In genomic region chr18:64444819-64445218, GRCh38 we compare ENCODE assay signal across 17 cellular contexts.
DNase-seq lines count a peak whose midpoint lies in the region; ATAC-seq and TF ChIP-seq lines count a peak whose summit lies in the region.
"Had no signal": no experiment of that assay in that cellular context is flagged by ENCODE, and none has a peak within 500 bp of the region (broad histone marks: within the 10 kb centered on the region; RNA-seq: fewer than 3 reads in every experiment).

No MANE protein-coding gene starts in this region.

- H3K27ac Mint-ChIP-seq in WTC11, result 0 out of 2 replicates have a peak overlapping the region, but pooled peaks have one; percentile 21
- H3K27ac Mint-ChIP-seq: B cell; CD4-positive, CD25-positive, alpha-beta regulatory T cell had no signal

- peak; percentile 78 for DNase-seq in DMS53 (lab: John Stamatoyannopoulos, UW)
- peak; percentile 23 for DNase-seq in NCI-H1417 treated with DMSO at 0.1 percent for 48 hours (lab: John Stamatoyannopoulos, UW)
- no peak for DNase-seq in WTC11 (ENCODE audit: low spot score)
- DNase-seq in lung microvascular endothelial cell (ENCODE audit: low read depth in 2 of 2), result peak; percentile 4 to 36
- no peak for DNase-seq in A673 (ENCODE audit: low spot score)
- no peak for DNase-seq in iPS-NIHi7 (ENCODE audit: extremely low spot score)
- DNase-seq: CD4-positive, CD25-positive, alpha-beta regulatory T cell; GF-D8; NCI-H1436; NCI-H2081 treated with DMSO at 0.1 percent for 48 hours; NCI-H345; NCI-H526; PC-3; SJCRH30; T-helper 2 cell had no signal

- BruUV-seq in A673 (replicated peaks; lab: Mats Ljungman, UMichigan), result no TSS peak

- POLR2A ChIA-PET in WTC11 (lab: Charles Lee), result no interaction called here
- POLR2A ChIA-PET in A673 (lab: Charles Lee; ENCODE audit: low non-redundant PET), result no interaction called here

- no peak overlapping the region for H3K4me3 Mint-ChIP-seq in WTC11
- H3K4me3 Mint-ChIP-seq: B cell; CD4-positive, CD25-positive, alpha-beta regulatory T cell had no signal

- no peaks in the 10 kb centered on the region for H3K4me1 ChIP-seq in A673 (ENCODE audit: insufficient read depth, low read length, poor library complexity, severe bottlenecking)
- H3K4me1 ChIP-seq: SJCRH30 had no signal

- no peak overlapping the region for H3K4me3 ChIP-seq in A673 (ENCODE audit: low read depth, low read length, poor library complexity, severe bottlenecking)
- H3K4me3 ChIP-seq: SJCRH30 had no signal

- no peaks in the 10 kb centered on the region for H3K36me3 Mint-ChIP-seq in WTC11
- H3K36me3 Mint-ChIP-seq: CD4-positive, CD25-positive, alpha-beta regulatory T cell had no signal

- intact Hi-C loops in A673 (cut with micrococcal nuclease; ENCODE audit: unreplicated experiment), result no loop called here

- CTCF ChIA-PET in WTC11 (lab: Charles Lee) (interaction anchor here (0.8 kb wide), 1 partner anchor 647 kb away, joined by 3 read pairs; no protein-coding TSS in a partner anchor), A673 (lab: Charles Lee) (no interaction called here)

- ATAC-seq in WTC11 (peak; percentile 41), GM18907 (IDR thresholded peaks at IDR 0.05; ENCODE audit: unreplicated experiment) (no peak)
- ATAC-seq: PC-3 had no signal

- H3K4me1 Mint-ChIP-seq in WTC11, result peaks cover 16% of the 10 kb centered on the region
- H3K4me1 Mint-ChIP-seq: B cell; CD4-positive, CD25-positive, alpha-beta regulatory T cell had no signal

- H3K27me3 ChIP-seq in A673 (replicated peaks; ENCODE audit: insufficient read depth, low read depth, low read length, poor library complexity), result no peaks in the 10 kb centered on the region
- H3K27me3 ChIP-seq: SJCRH30 had no signal

- peaks cover 3% of the 10 kb centered on the region; the same call in 1 of the 2 replicates for H3K9me3 Mint-ChIP-seq in WTC11

- H3K9me3 ChIP-seq in A673 (ENCODE audit: low read depth, low read length, poor library complexity, severe bottlenecking), result no peaks in the 10 kb centered on the region
- H3K9me3 ChIP-seq: SJCRH30 had no signal

- H3K36me3 ChIP-seq in A673 (ENCODE audit: insufficient read depth, low read length, poor library complexity, severe bottlenecking), result no peaks in the 10 kb centered on the region
- H3K36me3 ChIP-seq: SJCRH30 had no signal

- no peak overlapping the region for H3K27ac ChIP-seq in A673 (ENCODE audit: low read depth, low read length, poor library complexity, severe bottlenecking)
- H3K27ac ChIP-seq: SJCRH30 had no signal

- TF ChIP-seq CTCF in WTC11 (IDR thresholded peaks at IDR 0.05), result no peak
- TF ChIP-seq CTCF in A673 (conservative IDR thresholded peaks at IDR 0.05; ENCODE audit: low read depth, low read length), result no peak

- no peaks in the 10 kb centered on the region for H3K27me3 Mint-ChIP-seq in WTC11 (ENCODE audit: low read depth)
- H3K27me3 Mint-ChIP-seq: CD4-positive, CD25-positive, alpha-beta regulatory T cell had no signal

TF ChIP-seq in WTC11, 78 proteins besides CTCF, POLR2A, EP300 and RAD21 (continues in another document):
- no peak for TF ChIP-seq CBFB (CRISPR knock-in tag; IDR thresholded peaks at IDR 0.05; ENCODE audit: low read depth)
- no peak for TF ChIP-seq ELF4 (CRISPR knock-in tag; IDR thresholded peaks at IDR 0.05; ENCODE audit: low read depth)
- TF ChIP-seq ZNF512 (CRISPR knock-in tag; IDR thresholded peaks at IDR 0.05; ENCODE audit: borderline replicate concordance), result no peak
- TF ChIP-seq ZBTB43 (CRISPR knock-in tag; IDR thresholded peaks at IDR 0.05), result no peak
- TF ChIP-seq, protein P1, sequence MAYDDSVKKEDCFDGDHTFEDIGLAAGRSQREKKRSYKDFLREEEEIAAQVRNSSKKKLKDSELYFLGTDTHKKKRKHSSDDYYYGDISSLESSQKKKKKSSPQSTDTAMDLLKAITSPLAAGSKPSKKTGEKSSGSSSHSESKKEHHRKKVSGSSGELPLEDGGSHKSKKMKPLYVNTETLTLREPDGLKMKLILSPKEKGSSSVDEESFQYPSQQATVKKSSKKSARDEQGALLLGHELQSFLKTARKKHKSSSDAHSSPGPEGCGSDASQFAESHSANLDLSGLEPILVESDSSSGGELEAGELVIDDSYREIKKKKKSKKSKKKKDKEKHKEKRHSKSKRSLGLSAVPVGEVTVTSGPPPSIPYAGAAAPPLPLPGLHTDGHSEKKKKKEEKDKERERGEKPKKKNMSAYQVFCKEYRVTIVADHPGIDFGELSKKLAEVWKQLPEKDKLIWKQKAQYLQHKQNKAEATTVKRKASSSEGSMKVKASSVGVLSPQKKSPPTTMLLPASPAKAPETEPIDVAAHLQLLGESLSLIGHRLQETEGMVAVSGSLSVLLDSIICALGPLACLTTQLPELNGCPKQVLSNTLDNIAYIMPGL (CRISPR knock-in tag; IDR thresholded peaks at IDR 0.05), result no peak
- TF ChIP-seq, protein P2, sequence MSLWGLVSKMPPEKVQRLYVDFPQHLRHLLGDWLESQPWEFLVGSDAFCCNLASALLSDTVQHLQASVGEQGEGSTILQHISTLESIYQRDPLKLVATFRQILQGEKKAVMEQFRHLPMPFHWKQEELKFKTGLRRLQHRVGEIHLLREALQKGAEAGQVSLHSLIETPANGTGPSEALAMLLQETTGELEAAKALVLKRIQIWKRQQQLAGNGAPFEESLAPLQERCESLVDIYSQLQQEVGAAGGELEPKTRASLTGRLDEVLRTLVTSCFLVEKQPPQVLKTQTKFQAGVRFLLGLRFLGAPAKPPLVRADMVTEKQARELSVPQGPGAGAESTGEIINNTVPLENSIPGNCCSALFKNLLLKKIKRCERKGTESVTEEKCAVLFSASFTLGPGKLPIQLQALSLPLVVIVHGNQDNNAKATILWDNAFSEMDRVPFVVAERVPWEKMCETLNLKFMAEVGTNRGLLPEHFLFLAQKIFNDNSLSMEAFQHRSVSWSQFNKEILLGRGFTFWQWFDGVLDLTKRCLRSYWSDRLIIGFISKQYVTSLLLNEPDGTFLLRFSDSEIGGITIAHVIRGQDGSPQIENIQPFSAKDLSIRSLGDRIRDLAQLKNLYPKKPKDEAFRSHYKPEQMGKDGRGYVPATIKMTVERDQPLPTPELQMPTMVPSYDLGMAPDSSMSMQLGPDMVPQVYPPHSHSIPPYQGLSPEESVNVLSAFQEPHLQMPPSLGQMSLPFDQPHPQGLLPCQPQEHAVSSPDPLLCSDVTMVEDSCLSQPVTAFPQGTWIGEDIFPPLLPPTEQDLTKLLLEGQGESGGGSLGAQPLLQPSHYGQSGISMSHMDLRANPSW (CRISPR knock-in tag; conservative IDR thresholded peaks at IDR 0.05; ENCODE audit: low read depth), result no peak
- no peak for TF ChIP-seq NR3C1 (CRISPR knock-in tag; conservative IDR thresholded peaks at IDR 0.05; ENCODE audit: low read depth)
- no peak for TF ChIP-seq IRF2 (CRISPR knock-in tag; IDR thresholded peaks at IDR 0.05; ENCODE audit: borderline replicate concordance, low read depth)
- TF ChIP-seq PREB (CRISPR knock-in tag; IDR thresholded peaks at IDR 0.05; ENCODE audit: borderline replicate concordance), result no peak
- no peak for TF ChIP-seq ZNF232 (CRISPR knock-in tag; IDR thresholded peaks at IDR 0.05)
- TF ChIP-seq, protein P3, sequence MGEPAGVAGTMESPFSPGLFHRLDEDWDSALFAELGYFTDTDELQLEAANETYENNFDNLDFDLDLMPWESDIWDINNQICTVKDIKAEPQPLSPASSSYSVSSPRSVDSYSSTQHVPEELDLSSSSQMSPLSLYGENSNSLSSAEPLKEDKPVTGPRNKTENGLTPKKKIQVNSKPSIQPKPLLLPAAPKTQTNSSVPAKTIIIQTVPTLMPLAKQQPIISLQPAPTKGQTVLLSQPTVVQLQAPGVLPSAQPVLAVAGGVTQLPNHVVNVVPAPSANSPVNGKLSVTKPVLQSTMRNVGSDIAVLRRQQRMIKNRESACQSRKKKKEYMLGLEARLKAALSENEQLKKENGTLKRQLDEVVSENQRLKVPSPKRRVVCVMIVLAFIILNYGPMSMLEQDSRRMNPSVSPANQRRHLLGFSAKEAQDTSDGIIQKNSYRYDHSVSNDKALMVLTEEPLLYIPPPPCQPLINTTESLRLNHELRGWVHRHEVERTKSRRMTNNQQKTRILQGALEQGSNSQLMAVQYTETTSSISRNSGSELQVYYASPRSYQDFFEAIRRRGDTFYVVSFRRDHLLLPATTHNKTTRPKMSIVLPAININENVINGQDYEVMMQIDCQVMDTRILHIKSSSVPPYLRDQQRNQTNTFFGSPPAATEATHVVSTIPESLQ (CRISPR knock-in tag; IDR thresholded peaks at IDR 0.05), result no peak
- no peak for TF ChIP-seq TEAD4 (CRISPR knock-in tag; IDR thresholded peaks at IDR 0.05)
- TF ChIP-seq CREM (CRISPR knock-in tag; IDR thresholded peaks at IDR 0.05), result no peak
- TF ChIP-seq JUN (CRISPR knock-in tag; IDR thresholded peaks at IDR 0.05), result no peak

Comparison
In these comparisons a context has a peak if more than half of its experiments do, and no peak if none do; other contexts are left out.
1. DNase-seq: peak in DMS53 (single experiment), NCI-H1417 treated with DMSO at 0.1 percent for 48 hours (single experiment) and lung microvascular endothelial cell (2 of 2); none in WTC11 (single experiment), A673 (single experiment) and iPS-NIHi7 (single experiment).